In genomic region chr6:43490523-43490939, GRCh38 we compare ENCODE assay signal across 1 cellular context.
TF ChIP-seq lines count a peak whose summit lies in the region.

No MANE protein-coding gene starts in this region.

TF ChIP-seq in HepG2, 621 proteins besides CTCF, POLR2A, EP300 and RAD21 (continued from another document and continues in another):
- TF ChIP-seq ATF2 (CRISPR knock-in tag; IDR thresholded peaks at IDR 0.05) (peak; percentile 35; the same call in 1 of the 2 replicates), FUBP1 (CRISPR knock-in tag; IDR thresholded peaks at IDR 0.05; ENCODE audit: borderline replicate concordance) (no peak), SMC3 (IDR thresholded peaks at IDR 0.05; ENCODE audit: low read length) (no peak), MED8 (CRISPR knock-in tag; IDR thresholded peaks at IDR 0.05; ENCODE audit: insufficient replicate concordance) (no peak), MLXIP (CRISPR knock-in tag; IDR thresholded peaks at IDR 0.05; ENCODE audit: borderline replicate concordance) (no peak), THRA (CRISPR knock-in tag; IDR thresholded peaks at IDR 0.05; ENCODE audit: borderline replicate concordance) (peak; percentile 63), MBD4 (IDR thresholded peaks at IDR 0.05; ENCODE audit: borderline replicate concordance, low read length) (no peak), ARNT2 (CRISPR knock-in tag; IDR thresholded peaks at IDR 0.05; ENCODE audit: low read depth) (0 out of 2 replicates have a peak, but pooled peaks have one; percentile 58), YEATS2 (CRISPR knock-in tag; IDR thresholded peaks at IDR 0.05; ENCODE audit: borderline replicate concordance) (no peak), FOXA3 (CRISPR knock-in tag; IDR thresholded peaks at IDR 0.05) (peak; percentile 63), RBM39 (IDR thresholded peaks at IDR 0.05; ENCODE audit: low read depth, low read length, poor library complexity, severe bottlenecking) (no peak), ZNF432 (CRISPR knock-in tag; IDR thresholded peaks at IDR 0.05; ENCODE audit: borderline replicate concordance) (no peak), ZNF678 (CRISPR knock-in tag; IDR thresholded peaks at IDR 0.05) (no peak), ZBTB20 (CRISPR knock-in tag; IDR thresholded peaks at IDR 0.05; ENCODE audit: borderline replicate concordance, low read depth) (no peak), SAP130 (CRISPR knock-in tag; IDR thresholded peaks at IDR 0.05; ENCODE audit: low read depth) (no peak; the same call in none of the 2 replicates), ZNF720 (CRISPR knock-in tag; IDR thresholded peaks at IDR 0.05) (no peak), TGIF2 (CRISPR knock-in tag; IDR thresholded peaks at IDR 0.05) (peak; percentile 76; the same call in 1 of the 2 replicates), ZSCAN29 (CRISPR knock-in tag; conservative IDR thresholded peaks at IDR 0.05) (peak; percentile 99; the same call in 1 of the 2 replicates), ZFP41 (CRISPR knock-in tag; IDR thresholded peaks at IDR 0.05; ENCODE audit: borderline replicate concordance) (no peak), RFXANK (CRISPR knock-in tag; IDR thresholded peaks at IDR 0.05) (no peak), AGO1 (IDR thresholded peaks at IDR 0.05; ENCODE audit: low read depth, low read length, poor library complexity, severe bottlenecking) (no peak), ZNF703 (CRISPR knock-in tag; IDR thresholded peaks at IDR 0.05; ENCODE audit: borderline replicate concordance) (no peak), SRF (IDR thresholded peaks at IDR 0.05; ENCODE audit: low read depth, low read length) (no peak), NONO (IDR thresholded peaks at IDR 0.05) (no peak), NONO (CRISPR knock-in tag; conservative IDR thresholded peaks at IDR 0.05) (0 out of 2 replicates have a peak, but pooled peaks have one; percentile 79), ZNF281 (CRISPR knock-in tag; IDR thresholded peaks at IDR 0.05; ENCODE audit: borderline replicate concordance) (peak; percentile 81; the same call in 1 of the 2 replicates), ZFP62 (CRISPR knock-in tag; IDR thresholded peaks at IDR 0.05) (no peak), NFKB2 (CRISPR knock-in tag; IDR thresholded peaks at IDR 0.05; ENCODE audit: borderline replicate concordance) (no peak), ZNF296 (CRISPR knock-in tag; conservative IDR thresholded peaks at IDR 0.05) (no peak), NFYC (CRISPR knock-in tag; IDR thresholded peaks at IDR 0.05) (no peak; the same call in 1 of the 2 replicates), RXRA (CRISPR knock-in tag; IDR thresholded peaks at IDR 0.05) (peak; percentile 65; the same call in 1 of the 2 replicates), RELA (CRISPR knock-in tag; IDR thresholded peaks at IDR 0.05) (no peak), ZNF737 (CRISPR knock-in tag; IDR thresholded peaks at IDR 0.05; ENCODE audit: borderline replicate concordance) (no peak), ZKSCAN5 (CRISPR knock-in tag; IDR thresholded peaks at IDR 0.05) (peak; percentile 84), POLR2G (IDR thresholded peaks at IDR 0.05; ENCODE audit: low read depth, low read length) (no peak), ARID5B (CRISPR knock-in tag; IDR thresholded peaks at IDR 0.05) (peak; percentile 89), ZNF253 (CRISPR knock-in tag; IDR thresholded peaks at IDR 0.05; ENCODE audit: borderline replicate concordance) (no peak), RFXAP (CRISPR knock-in tag; IDR thresholded peaks at IDR 0.05; ENCODE audit: borderline replicate concordance) (peak; percentile 94; the same call in 1 of the 2 replicates), ZSCAN31 (CRISPR knock-in tag; IDR thresholded peaks at IDR 0.05; ENCODE audit: low read depth) (no peak), TBX2 (CRISPR knock-in tag; IDR thresholded peaks at IDR 0.05; ENCODE audit: borderline replicate concordance) (no peak; the same call in 1 of the 2 replicates), ARHGAP35 (CRISPR knock-in tag; IDR thresholded peaks at IDR 0.05; ENCODE audit: borderline replicate concordance) (no peak), KDM4B (CRISPR knock-in tag; IDR thresholded peaks at IDR 0.05) (0 out of 2 replicates have a peak, but pooled peaks have one; percentile 47), SOX6 (IDR thresholded peaks at IDR 0.05) (no peak), SOX6 (CRISPR knock-in tag; IDR thresholded peaks at IDR 0.05) (no peak), PHF21A (CRISPR knock-in tag; IDR thresholded peaks at IDR 0.05) (no peak), TFE3 (CRISPR knock-in tag; IDR thresholded peaks at IDR 0.05) (peak; percentile 68; the same call in 1 of the 2 replicates), AGO2 (optimal IDR thresholded peaks at IDR 0.05; ENCODE audit: low read depth, low read length) (no peak), HNF4A (CRISPR knock-in tag; IDR thresholded peaks at IDR 0.05) (peak; percentile 99), REXO4 (CRISPR knock-in tag; IDR thresholded peaks at IDR 0.05; ENCODE audit: borderline replicate concordance) (no peak), ZNF607 (CRISPR knock-in tag; IDR thresholded peaks at IDR 0.05; ENCODE audit: borderline replicate concordance) (no peak), ZNF275 (CRISPR knock-in tag; IDR thresholded peaks at IDR 0.05; ENCODE audit: borderline replicate concordance) (0 out of 2 replicates have a peak, but pooled peaks have one; percentile 70), ZFP36 (IDR thresholded peaks at IDR 0.05; ENCODE audit: borderline replicate concordance, low read depth, low read length, partially characterized antibody) (no peak), KAT2B (IDR thresholded peaks at IDR 0.05; ENCODE audit: borderline replicate concordance, low read depth, low read length) (no peak)
